Comparison of ENCODE assay signal across 8 cellular contexts in genomic region chr16:970379-970765, GRCh38. TPM values are rescaled to one million over a fixed set of nuclear protein-coding genes. Genes with fewer than 3 reads are reported as not detected.
DNase-seq lines count a peak whose midpoint lies in the region; ATAC-seq and TF ChIP-seq lines count a peak whose summit lies in the region.

No MANE protein-coding gene starts in this region.

- CTCF ChIA-PET in RWPE1 (lab: Yijun Ruan, JAX): interaction anchor here (0.7 kb wide), 1 partner anchor 14 kb away, joined by 4 read pairs; no protein-coding TSS in a partner anchor

- H3K9me3 Mint-ChIP-seq in activated T-cell treated with anti-CD3 and anti-CD28 coated beads, Interleukin-2, amount 50 U/mL, for 4 hours: no peaks in the 10 kb centered on the region
- no peaks in the 10 kb centered on the region for H3K9me3 Mint-ChIP-seq in progenitor cell of endocrine pancreas (ENCODE audit: low read depth)

- H3K4me3 ChIP-seq in fibroblast of villous mesenchyme (ENCODE audit: low read depth, low read length): peak overlapping the region; percentile 76

- H3K27ac ChIP-seq in RWPE1: peak overlapping the region; percentile 85

- peaks cover 7% of the 10 kb centered on the region for H3K36me3 Mint-ChIP-seq in activated T-cell treated with anti-CD3 and anti-CD28 coated beads, Interleukin-2, amount 50 U/mL, for 4 hours (ENCODE audit: insufficient read depth)
- peaks cover 14% of the 10 kb centered on the region for H3K36me3 Mint-ChIP-seq in progenitor cell of endocrine pancreas (ENCODE audit: insufficient read depth)

- ATAC-seq in activated T-cell treated with anti-CD3 and anti-CD28 coated beads, Interleukin-2, amount 50 U/mL, for 4 hours: peak; percentile 47 to 48

- no peaks in the 10 kb centered on the region for H3K27me3 Mint-ChIP-seq in activated T-cell treated with anti-CD3 and anti-CD28 coated beads, Interleukin-2, amount 50 U/mL, for 4 hours (ENCODE audit: low read depth)
- H3K27me3 Mint-ChIP-seq in progenitor cell of endocrine pancreas: peaks cover 3% of the 10 kb centered on the region

- no peak overlapping the region for H3K27ac Mint-ChIP-seq in progenitor cell of endocrine pancreas

- TF ChIP-seq CTCF in RWPE1 (conservative IDR thresholded peaks at IDR 0.05; ENCODE audit: low read depth) (no peak), fibroblast of villous mesenchyme (IDR thresholded peaks at IDR 0.05; ENCODE audit: insufficient read depth, low read depth, low read length) (no peak), progenitor cell of endocrine pancreas (IDR thresholded peaks at IDR 0.05; ENCODE audit: unreplicated experiment) (no peak)

- POLR2A ChIA-PET in RWPE1 (lab: Yijun Ruan, JAX; ENCODE audit: low non-redundant PET): no interaction called here

- peak overlapping the region; percentile 80 for H3K4me3 Mint-ChIP-seq in activated T-cell treated with anti-CD3 and anti-CD28 coated beads, Interleukin-2, amount 50 U/mL, for 4 hours
- peak overlapping the region; percentile 73 for H3K4me3 Mint-ChIP-seq in progenitor cell of endocrine pancreas (ENCODE audit: low read depth)

- no peak for DNase-seq in activated T-cell treated with anti-CD3 and anti-CD28 coated beads, Interleukin-2, amount 50 U/mL, for 4 hours
- DNase-seq in activated T-cell treated with anti-CD3 and anti-CD28 coated beads, Interleukin-2, amount 50 U/mL, for 48 hours: no peak
- DNase-seq in RWPE1 (ENCODE audit: low spot score) (peak; percentile 26), fibroblast of villous mesenchyme (ENCODE audit: low read depth) (no peak), progenitor cell of endocrine pancreas (ENCODE audit: low spot score, unreplicated experiment) (no peak), cortex of kidney (lab: John Stamatoyannopoulos, UW) (no peak), SKM-1 (lab: John Stamatoyannopoulos, UW; ENCODE audit: unreplicated experiment) (no peak), NCI-H2196 (lab: John Stamatoyannopoulos, UW; ENCODE audit: unreplicated experiment) (no peak)

- peaks cover 22% of the 10 kb centered on the region for H3K4me1 Mint-ChIP-seq in activated T-cell treated with anti-CD3 and anti-CD28 coated beads, Interleukin-2, amount 50 U/mL, for 4 hours (ENCODE audit: low read depth)
- peaks cover 22% of the 10 kb centered on the region for H3K4me1 Mint-ChIP-seq in progenitor cell of endocrine pancreas (ENCODE audit: low read depth)

RNA-seq across cellular contexts. Expression of gene LMF1, which starts 0.4 kb away (rescaled TPM):
- total RNA-seq in activated T-cell treated with anti-CD3 and anti-CD28 coated beads, Interleukin-2, amount 50 U/mL, for 4 hours: 1 to 10 TPM; 7.7 to 9.9 (median 9.3) TPM
- total RNA-seq in fibroblast of villous mesenchyme: 13.0 and 15.8 TPM in 2 replicates
- total RNA-seq in progenitor cell of endocrine pancreas: 26.2 and 28.2 TPM in 2 replicates

RNA-seq across cellular contexts. Expression of gene SOX8, which starts 11.2 kb away (rescaled TPM):
- total RNA-seq in activated T-cell treated with anti-CD3 and anti-CD28 coated beads, Interleukin-2, amount 50 U/mL, for 4 hours: 1 to 10 TPM; 2.6 to 4.0 (median 3.5) TPM
- total RNA-seq in fibroblast of villous mesenchyme: under 0.01 TPM in 1 of 2 replicates, not detected in the other
- 6.7 and 7.1 TPM in 2 replicates for total RNA-seq in progenitor cell of endocrine pancreas
